29 cellular contexts compared by ENCODE assay signal in the genomic region with DNA sequence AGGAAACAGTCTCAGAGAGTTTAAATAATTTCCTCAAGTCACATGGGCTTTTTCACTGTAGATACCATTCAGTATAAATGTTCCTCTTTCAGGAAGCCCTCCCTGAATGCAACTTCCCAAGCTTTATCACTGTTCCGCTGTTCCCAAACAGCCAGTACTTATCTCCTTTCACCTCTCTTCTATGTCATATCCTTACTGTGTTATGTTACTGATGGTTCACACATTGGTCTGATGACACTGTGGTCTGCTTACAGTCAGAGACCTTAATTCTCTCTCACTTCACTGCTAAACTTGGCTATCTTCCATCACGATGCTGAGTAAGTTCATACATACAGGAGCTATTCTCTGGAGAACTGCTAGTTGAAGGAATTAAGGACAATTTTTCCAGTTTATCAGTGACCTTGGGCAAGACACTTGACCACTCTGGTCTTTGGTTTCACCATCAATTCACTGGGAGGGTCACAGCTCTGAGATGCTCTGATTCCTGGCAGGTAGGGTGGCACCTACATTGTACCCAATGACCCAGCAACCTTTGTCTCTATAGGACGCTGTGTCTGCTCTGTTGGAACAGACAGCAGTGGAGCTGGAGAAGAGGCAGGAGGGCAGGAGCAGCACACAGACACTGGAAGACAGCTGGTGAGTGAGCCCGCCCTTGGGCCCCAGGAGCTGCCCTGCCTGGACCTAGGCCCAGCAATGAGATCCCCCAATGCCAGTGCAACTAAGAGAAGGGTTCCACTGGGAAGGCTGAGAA. TPM values are rescaled to one million over a fixed set of nuclear protein-coding genes. Genes with fewer than 3 reads are reported as not detected.
DNase-seq lines count a peak whose midpoint lies in the region; ATAC-seq and TF ChIP-seq lines count a peak whose summit lies in the region.
"Had no signal": no experiment of that assay in that cellular context is flagged by ENCODE, and none has a peak within 500 bp of the region (broad histone marks: within the 10 kb centered on the region; RNA-seq: fewer than 3 reads in every experiment).

No MANE protein-coding gene starts in this region.

- POLR2A ChIA-PET in activated CD4-positive, alpha-beta T cell treated with anti-CD3 and anti-CD28 coated beads for 36 hours (lab: Charles Lee) = no interaction called here

- peak; percentile 49 for DNase-seq in astrocyte of the hippocampus (ENCODE audit: low read depth, low spot score)
- DNase-seq in fibroblast of the aortic adventitia (ENCODE audit: low read depth) = peak; percentile 14
- no peak for DNase-seq in progenitor cell of endocrine pancreas (ENCODE audit: low spot score, unreplicated experiment)
- DNase-seq in activated CD4-positive, alpha-beta T cell treated with anti-CD3 and anti-CD28 coated beads for 36 hours = no peak
- no peak for DNase-seq in tibial artery
- DNase-seq in 8988T = no peak
- DNase-seq: activated B cell treated with CpG ODN at 0.5 μM for 24 hours; activated CD4-positive, alpha-beta T cell treated with anti-CD3 and anti-CD28 coated beads, Interleukin-2, amount 50 U/mL, for 4 hours; activated CD8-positive, alpha-beta memory T cell treated with anti-CD3 and anti-CD28 coated beads, Interleukin-2, amount 10 ng/mL, durations not matched to agents 7 days and 5 days; activated naive CD4-positive, alpha-beta T cell; activated naive CD8-positive, alpha-beta T cell treated with anti-CD3 and anti-CD28 coated beads, Interleukin-2, amount 50 U/mL, for 24 hours; activated T-cell treated with anti-CD3 and anti-CD28 coated beads, Interleukin-2, amount 50 U/mL, for 48 hours; COR-L47; DMS79; foreskin fibroblast; naive thymus-derived CD8-positive, alpha-beta T cell; NCI-H1436 treated with DMSO at 0.1 percent for 48 hours; NCI-H2081 treated with DMSO at 0.1 percent for 48 hours; NCI-H226; NCI-H748 treated with DMSO at 0.1 percent for 48 hours; occipital lobe; SHP77; stimulated activated naive B cell treated with anti-CD40 and anti-IgM and Interleukin-4, amounts not matched to agents 10 μg/mL and 1 μg/mL and 100 μg/mL, for 72 hours; T-helper 9 cell had no signal

- peak overlapping the region; percentile 39 for H3K27ac Mint-ChIP-seq in progenitor cell of endocrine pancreas
- no peak overlapping the region for H3K27ac Mint-ChIP-seq in activated CD4-positive, alpha-beta T cell treated with anti-CD3 and anti-CD28 coated beads for 36 hours
- H3K27ac Mint-ChIP-seq: activated B cell treated with CpG ODN at 0.5 μM for 24 hours; activated CD8-positive, alpha-beta memory T cell treated with anti-CD3 and anti-CD28 coated beads, Interleukin-2, amount 10 ng/mL, durations not matched to agents 7 days and 5 days; activated naive CD8-positive, alpha-beta T cell treated with anti-CD3 and anti-CD28 coated beads, Interleukin-2, amount 50 U/mL, for 24 hours; naive thymus-derived CD8-positive, alpha-beta T cell; stimulated activated naive B cell treated with anti-CD40 and anti-IgM and Interleukin-4, amounts not matched to agents 10 μg/mL and 1 μg/mL and 100 μg/mL, for 72 hours had no signal

- ATAC-seq in SK-N-SH treated with all-trans-retinoic acid at 6 μM for 48 hours = peak; percentile 12
- ATAC-seq in activated CD4-positive, alpha-beta T cell treated with anti-CD3 and anti-CD28 coated beads for 36 hours = no peak
- ATAC-seq in GM19324 (IDR thresholded peaks at IDR 0.05; ENCODE audit: low FRiP score, unreplicated experiment) = no peak
- ATAC-seq: activated CD8-positive, alpha-beta memory T cell treated with anti-CD3 and anti-CD28 coated beads, Interleukin-2, amount 10 ng/mL, durations not matched to agents 7 days and 5 days; activated naive CD8-positive, alpha-beta T cell treated with anti-CD3 and anti-CD28 coated beads, Interleukin-2, amount 50 U/mL, for 24 hours; HCT116; naive thymus-derived CD8-positive, alpha-beta T cell; stimulated activated naive B cell treated with anti-CD40 and anti-IgM and Interleukin-4, amounts not matched to agents 10 μg/mL and 1 μg/mL and 100 μg/mL, for 72 hours had no signal

- intact Hi-C loops in activated CD4-positive, alpha-beta T cell treated with anti-CD3 and anti-CD28 coated beads for 36 hours (cut with DNase I, micrococcal nuclease) = no loop called here
- intact Hi-C loops in tibial artery (cut with DNase I; ENCODE audit: low total_unique reads) = no loop called here

- no peaks in the 10 kb centered on the region for H3K4me1 ChIP-seq in tibial artery

- no peaks in the 10 kb centered on the region for H3K36me3 ChIP-seq in tibial artery

- H3K9me3 ChIP-seq in tibial artery = no peaks in the 10 kb centered on the region

- H3K4me3 ChIP-seq in fibroblast of the aortic adventitia (ENCODE audit: low read depth, low read length) (no peak overlapping the region), tibial artery (no peak overlapping the region)
- H3K4me3 ChIP-seq: lung had no signal

- no peak overlapping the region for H3K4me3 Mint-ChIP-seq in progenitor cell of endocrine pancreas (ENCODE audit: low read depth)
- H3K4me3 Mint-ChIP-seq in activated CD4-positive, alpha-beta T cell treated with anti-CD3 and anti-CD28 coated beads for 36 hours = no peak overlapping the region
- H3K4me3 Mint-ChIP-seq: activated B cell treated with CpG ODN at 0.5 μM for 24 hours; activated CD8-positive, alpha-beta memory T cell treated with anti-CD3 and anti-CD28 coated beads, Interleukin-2, amount 10 ng/mL, durations not matched to agents 7 days and 5 days; activated naive CD8-positive, alpha-beta T cell treated with anti-CD3 and anti-CD28 coated beads, Interleukin-2, amount 50 U/mL, for 24 hours; naive thymus-derived CD8-positive, alpha-beta T cell; stimulated activated naive B cell treated with anti-CD40 and anti-IgM and Interleukin-4, amounts not matched to agents 10 μg/mL and 1 μg/mL and 100 μg/mL, for 72 hours had no signal

- no peaks in the 10 kb centered on the region for H3K9me3 Mint-ChIP-seq in progenitor cell of endocrine pancreas (ENCODE audit: low read depth)
- no peaks in the 10 kb centered on the region for H3K9me3 Mint-ChIP-seq in activated CD4-positive, alpha-beta T cell treated with anti-CD3 and anti-CD28 coated beads for 36 hours (ENCODE audit: low read depth)
- H3K9me3 Mint-ChIP-seq: activated B cell treated with CpG ODN at 0.5 μM for 24 hours; activated naive CD8-positive, alpha-beta T cell treated with anti-CD3 and anti-CD28 coated beads, Interleukin-2, amount 50 U/mL, for 24 hours; naive thymus-derived CD8-positive, alpha-beta T cell; stimulated activated naive B cell treated with anti-CD40 and anti-IgM and Interleukin-4, amounts not matched to agents 10 μg/mL and 1 μg/mL and 100 μg/mL, for 72 hours had no signal

- H3K4me1 Mint-ChIP-seq in progenitor cell of endocrine pancreas (ENCODE audit: low read depth) = no peaks in the 10 kb centered on the region
- H3K4me1 Mint-ChIP-seq in activated CD4-positive, alpha-beta T cell treated with anti-CD3 and anti-CD28 coated beads for 36 hours = no peaks in the 10 kb centered on the region
- H3K4me1 Mint-ChIP-seq: activated B cell treated with CpG ODN at 0.5 μM for 24 hours; activated CD8-positive, alpha-beta memory T cell treated with anti-CD3 and anti-CD28 coated beads, Interleukin-2, amount 10 ng/mL, durations not matched to agents 7 days and 5 days; activated naive CD8-positive, alpha-beta T cell treated with anti-CD3 and anti-CD28 coated beads, Interleukin-2, amount 50 U/mL, for 24 hours; naive thymus-derived CD8-positive, alpha-beta T cell; stimulated activated naive B cell treated with anti-CD40 and anti-IgM and Interleukin-4, amounts not matched to agents 10 μg/mL and 1 μg/mL and 100 μg/mL, for 72 hours had no signal

- peaks cover 43% of the 10 kb centered on the region for H3K36me3 Mint-ChIP-seq in progenitor cell of endocrine pancreas (ENCODE audit: insufficient read depth)
- no peaks in the 10 kb centered on the region for H3K36me3 Mint-ChIP-seq in activated CD4-positive, alpha-beta T cell treated with anti-CD3 and anti-CD28 coated beads for 36 hours (ENCODE audit: low read depth)
- H3K36me3 Mint-ChIP-seq: activated CD8-positive, alpha-beta memory T cell treated with anti-CD3 and anti-CD28 coated beads, Interleukin-2, amount 10 ng/mL, durations not matched to agents 7 days and 5 days; naive thymus-derived CD8-positive, alpha-beta T cell; stimulated activated naive B cell treated with anti-CD40 and anti-IgM and Interleukin-4, amounts not matched to agents 10 μg/mL and 1 μg/mL and 100 μg/mL, for 72 hours had no signal

- TF ChIP-seq CTCF in fibroblast of the aortic adventitia (IDR thresholded peaks at IDR 0.05; ENCODE audit: insufficient read depth, low read length) (no peak), progenitor cell of endocrine pancreas (IDR thresholded peaks at IDR 0.05; ENCODE audit: unreplicated experiment) (no peak), tibial artery (IDR thresholded peaks at IDR 0.05) (no peak)

- no peak overlapping the region for H3K27ac ChIP-seq in tibial artery
- H3K27ac ChIP-seq: C4-2B had no signal

- no peaks in the 10 kb centered on the region for H3K27me3 ChIP-seq in tibial artery

- no peaks in the 10 kb centered on the region for H3K27me3 Mint-ChIP-seq in progenitor cell of endocrine pancreas
- H3K27me3 Mint-ChIP-seq in activated CD4-positive, alpha-beta T cell treated with anti-CD3 and anti-CD28 coated beads for 36 hours = no peaks in the 10 kb centered on the region
- H3K27me3 Mint-ChIP-seq: activated B cell treated with CpG ODN at 0.5 μM for 24 hours; stimulated activated naive B cell treated with anti-CD40 and anti-IgM and Interleukin-4, amounts not matched to agents 10 μg/mL and 1 μg/mL and 100 μg/mL, for 72 hours had no signal

- CTCF ChIA-PET in activated CD4-positive, alpha-beta T cell treated with anti-CD3 and anti-CD28 coated beads for 36 hours (lab: Charles Lee) = no interaction called here

TF ChIP-seq in SK-N-SH treated with all-trans-retinoic acid at 6 μM for 48 hours, 23 proteins besides CTCF, POLR2A, EP300 and RAD21 (continues in another document):
- no peak for TF ChIP-seq ZFP3 (CRISPR knock-in tag; IDR thresholded peaks at IDR 0.05)
- TF ChIP-seq ISL1 (CRISPR knock-in tag; IDR thresholded peaks at IDR 0.05) = no peak
- TF ChIP-seq SNAI2 (CRISPR knock-in tag; IDR thresholded peaks at IDR 0.05) = no peak
- TF ChIP-seq CSDC2 (CRISPR knock-in tag; IDR thresholded peaks at IDR 0.05) = no peak
- TF ChIP-seq PPARA (CRISPR knock-in tag; IDR thresholded peaks at IDR 0.05; ENCODE audit: borderline replicate concordance) = no peak
- TF ChIP-seq TCF4 (CRISPR knock-in tag; IDR thresholded peaks at IDR 0.05; ENCODE audit: borderline replicate concordance) = no peak
- TF ChIP-seq ZFP30 (CRISPR knock-in tag; IDR thresholded peaks at IDR 0.05) = no peak
- no peak for TF ChIP-seq ZNF8 (CRISPR knock-in tag; IDR thresholded peaks at IDR 0.05)

RNA-seq across cellular contexts. Expression of a gene that starts 42.1 kb away (rescaled TPM):
- total RNA-seq in fibroblast of the aortic adventitia (ENCODE audit: low replicate concordance) (109 and 165 TPM in 2 replicates), progenitor cell of endocrine pancreas (94.6 and 102 TPM in 2 replicates)
- 100 to 1,000 TPM; 127 to 135 TPM for total RNA-seq in activated CD4-positive, alpha-beta T cell treated with anti-CD3 and anti-CD28 coated beads for 36 hours

Comparison
In these comparisons a context has a peak if more than half of its experiments do, and no peak if none do; other contexts are left out.
1. DNase-seq: peak in astrocyte of the hippocampus (single experiment) and fibroblast of the aortic adventitia (single experiment); none in progenitor cell of endocrine pancreas (single experiment), activated CD4-positive, alpha-beta T cell treated with anti-CD3 and anti-CD28 coated beads for 36 hours (single experiment), tibial artery (0 of 2) and 8988T (single experiment).